Comparison of ENCODE assay signal across 7 cellular contexts in genomic region chr5:71455427-71456361, GRCh38. TPM values are rescaled to one million over a fixed set of nuclear protein-coding genes. Genes with fewer than 3 reads are reported as not detected.
DNase-seq lines count a peak whose midpoint lies in the region; ATAC-seq and TF ChIP-seq lines count a peak whose summit lies in the region.

A gene with protein sequence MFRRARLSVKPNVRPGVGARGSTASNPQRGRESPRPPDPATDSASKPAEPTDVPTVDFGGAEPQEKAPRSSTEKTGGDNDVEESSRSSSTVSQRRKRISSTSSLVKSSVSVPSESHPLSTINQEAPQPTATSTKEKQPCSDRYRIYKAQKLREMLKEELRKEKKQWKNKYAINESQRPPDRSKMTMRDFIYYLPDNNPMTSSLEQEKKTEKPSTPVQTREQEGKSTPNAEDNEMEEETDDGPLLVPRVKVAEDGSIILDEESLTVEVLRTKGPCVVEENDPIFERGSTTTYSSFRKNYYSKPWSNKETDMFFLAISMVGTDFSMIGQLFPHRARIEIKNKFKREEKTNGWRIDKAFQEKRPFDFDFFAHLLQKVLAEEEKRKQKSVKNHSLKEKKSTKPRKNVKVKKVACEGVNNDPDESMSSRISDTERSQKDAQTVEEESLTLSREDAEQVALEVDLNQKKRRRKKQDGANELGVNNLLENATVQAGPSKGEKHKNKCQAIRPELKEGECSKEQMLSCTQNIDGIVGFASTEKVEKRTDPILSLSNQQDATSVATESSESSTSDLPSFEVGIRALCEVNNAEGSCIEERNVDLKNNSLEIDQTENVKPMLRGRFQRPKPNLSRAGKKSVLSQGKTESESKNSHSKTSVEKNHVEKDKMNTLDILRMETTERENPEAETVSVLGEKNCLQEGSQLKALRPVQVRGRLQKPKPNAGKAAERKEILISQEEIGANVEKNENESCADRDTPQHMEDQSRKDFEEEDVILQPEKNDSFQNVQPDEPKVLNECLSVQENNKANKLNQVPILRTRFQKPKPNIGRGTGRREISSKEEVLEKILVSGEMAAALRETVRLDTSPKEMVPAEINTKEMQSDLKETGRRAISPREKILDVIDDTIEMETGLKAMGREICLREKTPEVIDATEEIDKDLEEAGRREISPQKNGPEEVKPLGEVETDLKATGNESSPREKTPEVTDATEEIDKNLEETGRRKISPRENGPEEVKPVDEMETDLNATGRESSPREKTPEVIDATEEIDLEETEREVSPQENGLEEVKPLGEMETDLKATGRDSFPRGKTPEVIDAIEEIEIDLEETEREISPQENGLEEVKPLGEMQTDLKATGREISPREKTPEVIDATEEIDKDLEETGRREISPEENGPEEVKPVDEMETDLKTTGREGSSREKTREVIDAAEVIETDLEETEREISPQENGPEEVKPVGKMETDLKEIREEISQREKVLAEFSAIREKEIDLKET (N-terminal part only) (plus strand): TSS chr5:71455651. CDS start chr5:71455878, 227 bp downstream.

- peak within 1 kb of the TSS; percentile 95 for H3K27ac ChIP-seq in hepatocyte

- peaks cover 14% of the 10 kb centered on the region for H3K4me1 ChIP-seq in hepatocyte (ENCODE audit: insufficient read depth)

- H2AFZ ChIP-seq in hepatocyte, result peak within 1 kb of the TSS; percentile 97

- no peaks in the 10 kb centered on the region for H3K9me2 ChIP-seq in hepatocyte (replicated peaks; ENCODE audit: insufficient read depth)

- no peaks in the 10 kb centered on the region for H3K36me3 ChIP-seq in hepatocyte (replicated peaks; ENCODE audit: insufficient read depth, low read depth)

- ATAC-seq in GM18511 (IDR thresholded peaks at IDR 0.05; ENCODE audit: unreplicated experiment) (peak; percentile 95), HG03039 (IDR thresholded peaks at IDR 0.05; ENCODE audit: unreplicated experiment) (peak; percentile 94)

- peaks cover 41% of the 10 kb centered on the region for H3K79me2 ChIP-seq in hepatocyte

- peak; percentile 20 for TF ChIP-seq CTCF in hepatocyte (IDR thresholded peaks at IDR 0.05; ENCODE audit: poor library complexity)

- peaks cover 18% of the 10 kb centered on the region for H4K20me1 ChIP-seq in hepatocyte (ENCODE audit: insufficient read depth, poor library complexity, severe bottlenecking)

- H3K9me3 ChIP-seq in hepatocyte (ENCODE audit: low read depth), result no peaks in the 10 kb centered on the region

- peak within 1 kb of the TSS; percentile 84 for H3K4me2 ChIP-seq in hepatocyte

- peaks cover 1% of the 10 kb centered on the region for H3K27me3 ChIP-seq in hepatocyte

- DNase-seq in NCI-H2081 (lab: John Stamatoyannopoulos, UW), result peak; percentile 91 to 94
- peak; percentile 84 for DNase-seq in T1000 (lab: John Stamatoyannopoulos, UW)
- peak; percentile 99 for DNase-seq in astrocyte of the hippocampus (ENCODE audit: low read depth, low spot score)
- DNase-seq in hepatocyte (ENCODE audit: low spot score), result peak; percentile 96
- DNase-seq in renal cortical epithelial cell (ENCODE audit: low read depth), result peak; percentile 87

- H3K4me3 ChIP-seq in hepatocyte, result peak within 1 kb of the TSS; percentile 59

- WGBS in hepatocyte (ENCODE audit: low lambda C conversion rate, missing lambda C conversion rate), result under 1% methylated on average over 33 of the region's 50 CpGs

RNA-seq across cellular contexts. Expression of the gene that starts here (rescaled TPM):
- 32.7 and 37.3 TPM in 2 replicates for total RNA-seq in hepatocyte
- 16.1 and 19.1 TPM in 2 replicates for polyA plus RNA-seq in hepatocyte
- total RNA-seq in renal cortical epithelial cell, result 19.6 and 33.6 TPM in 2 replicates

Comparison
In these comparisons a context has a peak if more than half of its experiments do, and no peak if none do; other contexts are left out.
1. Peak in every context shown above with its lines: DNase-seq, ATAC-seq, H3K4me3 ChIP-seq and H3K27ac ChIP-seq.